1 cellular context compared by ENCODE assay signal in genomic region chr10:6228010-6228511, GRCh38.
TF ChIP-seq lines count a peak whose summit lies in the region.

No MANE protein-coding gene starts in this region.

TF ChIP-seq in SK-N-SH treated with all-trans-retinoic acid at 6 μM for 48 hours, 23 proteins besides CTCF, POLR2A, EP300 and RAD21 (continued from another document):
- TF ChIP-seq PATZ1 (CRISPR knock-in tag; IDR thresholded peaks at IDR 0.05; ENCODE audit: borderline replicate concordance) (no peak), SNAI2 (CRISPR knock-in tag; IDR thresholded peaks at IDR 0.05) (no peak), CREB5 (CRISPR knock-in tag; IDR thresholded peaks at IDR 0.05; ENCODE audit: low read depth) (no peak), BACH2 (CRISPR knock-in tag; IDR thresholded peaks at IDR 0.05; ENCODE audit: borderline replicate concordance) (no peak), ARNTL (CRISPR knock-in tag; IDR thresholded peaks at IDR 0.05; ENCODE audit: borderline replicate concordance, low read depth) (no peak), ZC3H10 (CRISPR knock-in tag; IDR thresholded peaks at IDR 0.05) (no peak), ZFP3 (CRISPR knock-in tag; IDR thresholded peaks at IDR 0.05) (no peak), CSDC2 (CRISPR knock-in tag; IDR thresholded peaks at IDR 0.05) (no peak), POU6F1 (CRISPR knock-in tag; IDR thresholded peaks at IDR 0.05; ENCODE audit: borderline replicate concordance, low read depth) (no peak), ZNF565 (CRISPR knock-in tag; conservative IDR thresholded peaks at IDR 0.05; ENCODE audit: low read depth) (no peak), RARB (CRISPR knock-in tag; IDR thresholded peaks at IDR 0.05) (no peak)
